ENCODE assay signal across 1 cellular context in the genomic region with DNA sequence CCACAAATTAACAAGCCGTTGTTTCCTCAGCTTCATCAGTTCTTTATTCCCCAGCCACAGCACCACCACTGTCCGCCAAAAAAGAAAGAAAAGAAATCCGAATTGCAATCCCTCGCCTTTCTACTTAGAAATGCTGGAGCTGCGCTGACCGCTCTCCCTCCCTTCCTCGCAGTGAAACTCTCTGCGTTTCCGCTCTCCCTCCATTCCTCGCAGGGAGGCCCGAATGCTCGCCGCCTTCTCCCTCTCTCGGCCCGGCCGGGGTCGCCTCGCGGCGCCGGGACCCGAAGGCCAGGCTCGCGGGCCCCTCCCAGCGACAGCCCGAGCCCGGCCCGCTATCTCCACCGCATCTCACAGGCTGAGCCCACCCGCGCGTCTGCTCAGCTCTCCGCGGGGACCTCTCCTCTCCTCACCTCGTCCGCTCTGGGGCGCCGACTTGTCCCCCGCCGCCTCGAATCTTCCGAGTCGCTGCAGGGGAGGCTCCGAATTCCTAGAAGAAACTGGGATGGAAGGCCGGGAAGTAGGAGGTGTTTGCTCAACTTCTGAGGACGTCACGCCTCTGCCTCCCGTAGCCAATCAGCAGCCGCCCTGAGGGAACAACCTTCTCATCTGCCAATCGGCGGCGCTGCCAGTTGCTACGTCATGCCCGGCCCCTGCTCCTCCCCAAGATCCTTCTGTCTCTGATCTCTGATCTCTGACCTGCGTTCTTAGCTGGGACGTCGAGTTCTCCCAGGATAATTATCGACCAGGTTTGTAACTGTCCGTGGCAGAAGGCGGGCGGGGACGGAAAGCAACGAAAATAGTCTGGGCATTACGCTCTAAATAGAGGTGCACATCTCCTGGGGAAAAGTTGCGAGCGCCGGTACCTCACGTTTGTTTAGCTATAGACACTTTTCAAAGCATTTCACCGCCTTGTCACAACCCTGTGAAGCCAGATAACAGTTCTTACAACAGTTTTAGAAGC.
A peak's percentile ranks its signal among the peaks of the same experiment; 100 is the strongest.
TF ChIP-seq lines count a peak whose summit lies in the region.

A gene (minus strand): TSS at position 499 of the 961 bp plus-strand sequence. CDS start 10,523 bp downstream, outside the sequence.

TF ChIP-seq in WTC11, 78 proteins besides CTCF, POLR2A, EP300 and RAD21 (continued from another document):
- TF ChIP-seq, protein P1, sequence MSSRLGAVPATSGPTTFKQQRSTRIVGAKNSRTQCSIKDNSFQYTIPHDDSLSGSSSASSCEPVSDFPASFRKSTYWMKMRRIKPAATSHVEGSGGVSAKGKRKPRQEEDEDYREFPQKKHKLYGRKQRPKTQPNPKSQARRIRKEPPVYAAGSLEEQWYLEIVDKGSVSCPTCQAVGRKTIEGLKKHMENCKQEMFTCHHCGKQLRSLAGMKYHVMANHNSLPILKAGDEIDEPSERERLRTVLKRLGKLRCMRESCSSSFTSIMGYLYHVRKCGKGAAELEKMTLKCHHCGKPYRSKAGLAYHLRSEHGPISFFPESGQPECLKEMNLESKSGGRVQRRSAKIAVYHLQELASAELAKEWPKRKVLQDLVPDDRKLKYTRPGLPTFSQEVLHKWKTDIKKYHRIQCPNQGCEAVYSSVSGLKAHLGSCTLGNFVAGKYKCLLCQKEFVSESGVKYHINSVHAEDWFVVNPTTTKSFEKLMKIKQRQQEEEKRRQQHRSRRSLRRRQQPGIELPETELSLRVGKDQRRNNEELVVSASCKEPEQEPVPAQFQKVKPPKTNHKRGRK (CRISPR knock-in tag; IDR thresholded peaks at IDR 0.05; ENCODE audit: borderline replicate concordance) = no peak
- TF ChIP-seq MYBL2 (CRISPR knock-in tag; IDR thresholded peaks at IDR 0.05) (peak; percentile 89), SP1 (CRISPR knock-in tag; conservative IDR thresholded peaks at IDR 0.05) (peak; percentile 62), FOXK1 (CRISPR knock-in tag; IDR thresholded peaks at IDR 0.05) (0 out of 2 replicates have a peak, but pooled peaks have one; percentile 32), CBFB (CRISPR knock-in tag; IDR thresholded peaks at IDR 0.05; ENCODE audit: low read depth) (0 out of 2 replicates have a peak, but pooled peaks have one; percentile 73), RELA (CRISPR knock-in tag; IDR thresholded peaks at IDR 0.05; ENCODE audit: borderline replicate concordance) (no peak), FOXP1 (CRISPR knock-in tag; IDR thresholded peaks at IDR 0.05; ENCODE audit: borderline replicate concordance) (peak; percentile 84; the same call in 1 of the 2 replicates), CREB1 (CRISPR knock-in tag; IDR thresholded peaks at IDR 0.05) (no peak), NR1H2 (CRISPR knock-in tag; IDR thresholded peaks at IDR 0.05) (no peak), ZNF423 (CRISPR knock-in tag; IDR thresholded peaks at IDR 0.05) (peak; percentile 61; the same call in 1 of the 2 replicates), JAZF1 (CRISPR knock-in tag; IDR thresholded peaks at IDR 0.05) (no peak), KAT7 (CRISPR knock-in tag; IDR thresholded peaks at IDR 0.05; ENCODE audit: borderline replicate concordance) (peak; percentile 72; the same call in 1 of the 2 replicates), CREM (CRISPR knock-in tag; IDR thresholded peaks at IDR 0.05) (peak; percentile 90), ZBTB21 (CRISPR knock-in tag; IDR thresholded peaks at IDR 0.05; ENCODE audit: borderline replicate concordance) (peak; percentile 85; the same call in 1 of the 2 replicates), ETV6 (CRISPR knock-in tag; IDR thresholded peaks at IDR 0.05) (peak; percentile 85), TP53 (CRISPR knock-in tag; IDR thresholded peaks at IDR 0.05) (peak; percentile 52; the same call in 1 of the 2 replicates), ATF1 (CRISPR knock-in tag; IDR thresholded peaks at IDR 0.05) (peak; percentile 53; the same call in 1 of the 2 replicates)
- TF ChIP-seq, protein P2, sequence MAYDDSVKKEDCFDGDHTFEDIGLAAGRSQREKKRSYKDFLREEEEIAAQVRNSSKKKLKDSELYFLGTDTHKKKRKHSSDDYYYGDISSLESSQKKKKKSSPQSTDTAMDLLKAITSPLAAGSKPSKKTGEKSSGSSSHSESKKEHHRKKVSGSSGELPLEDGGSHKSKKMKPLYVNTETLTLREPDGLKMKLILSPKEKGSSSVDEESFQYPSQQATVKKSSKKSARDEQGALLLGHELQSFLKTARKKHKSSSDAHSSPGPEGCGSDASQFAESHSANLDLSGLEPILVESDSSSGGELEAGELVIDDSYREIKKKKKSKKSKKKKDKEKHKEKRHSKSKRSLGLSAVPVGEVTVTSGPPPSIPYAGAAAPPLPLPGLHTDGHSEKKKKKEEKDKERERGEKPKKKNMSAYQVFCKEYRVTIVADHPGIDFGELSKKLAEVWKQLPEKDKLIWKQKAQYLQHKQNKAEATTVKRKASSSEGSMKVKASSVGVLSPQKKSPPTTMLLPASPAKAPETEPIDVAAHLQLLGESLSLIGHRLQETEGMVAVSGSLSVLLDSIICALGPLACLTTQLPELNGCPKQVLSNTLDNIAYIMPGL (CRISPR knock-in tag; IDR thresholded peaks at IDR 0.05) = peak; percentile 85
- TF ChIP-seq, protein P3, sequence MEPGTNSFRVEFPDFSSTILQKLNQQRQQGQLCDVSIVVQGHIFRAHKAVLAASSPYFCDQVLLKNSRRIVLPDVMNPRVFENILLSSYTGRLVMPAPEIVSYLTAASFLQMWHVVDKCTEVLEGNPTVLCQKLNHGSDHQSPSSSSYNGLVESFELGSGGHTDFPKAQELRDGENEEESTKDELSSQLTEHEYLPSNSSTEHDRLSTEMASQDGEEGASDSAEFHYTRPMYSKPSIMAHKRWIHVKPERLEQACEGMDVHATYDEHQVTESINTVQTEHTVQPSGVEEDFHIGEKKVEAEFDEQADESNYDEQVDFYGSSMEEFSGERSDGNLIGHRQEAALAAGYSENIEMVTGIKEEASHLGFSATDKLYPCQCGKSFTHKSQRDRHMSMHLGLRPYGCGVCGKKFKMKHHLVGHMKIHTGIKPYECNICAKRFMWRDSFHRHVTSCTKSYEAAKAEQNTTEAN (CRISPR knock-in tag; IDR thresholded peaks at IDR 0.05) = 0 out of 2 replicates have a peak, but pooled peaks have one; percentile 45
- TF ChIP-seq, protein P4, sequence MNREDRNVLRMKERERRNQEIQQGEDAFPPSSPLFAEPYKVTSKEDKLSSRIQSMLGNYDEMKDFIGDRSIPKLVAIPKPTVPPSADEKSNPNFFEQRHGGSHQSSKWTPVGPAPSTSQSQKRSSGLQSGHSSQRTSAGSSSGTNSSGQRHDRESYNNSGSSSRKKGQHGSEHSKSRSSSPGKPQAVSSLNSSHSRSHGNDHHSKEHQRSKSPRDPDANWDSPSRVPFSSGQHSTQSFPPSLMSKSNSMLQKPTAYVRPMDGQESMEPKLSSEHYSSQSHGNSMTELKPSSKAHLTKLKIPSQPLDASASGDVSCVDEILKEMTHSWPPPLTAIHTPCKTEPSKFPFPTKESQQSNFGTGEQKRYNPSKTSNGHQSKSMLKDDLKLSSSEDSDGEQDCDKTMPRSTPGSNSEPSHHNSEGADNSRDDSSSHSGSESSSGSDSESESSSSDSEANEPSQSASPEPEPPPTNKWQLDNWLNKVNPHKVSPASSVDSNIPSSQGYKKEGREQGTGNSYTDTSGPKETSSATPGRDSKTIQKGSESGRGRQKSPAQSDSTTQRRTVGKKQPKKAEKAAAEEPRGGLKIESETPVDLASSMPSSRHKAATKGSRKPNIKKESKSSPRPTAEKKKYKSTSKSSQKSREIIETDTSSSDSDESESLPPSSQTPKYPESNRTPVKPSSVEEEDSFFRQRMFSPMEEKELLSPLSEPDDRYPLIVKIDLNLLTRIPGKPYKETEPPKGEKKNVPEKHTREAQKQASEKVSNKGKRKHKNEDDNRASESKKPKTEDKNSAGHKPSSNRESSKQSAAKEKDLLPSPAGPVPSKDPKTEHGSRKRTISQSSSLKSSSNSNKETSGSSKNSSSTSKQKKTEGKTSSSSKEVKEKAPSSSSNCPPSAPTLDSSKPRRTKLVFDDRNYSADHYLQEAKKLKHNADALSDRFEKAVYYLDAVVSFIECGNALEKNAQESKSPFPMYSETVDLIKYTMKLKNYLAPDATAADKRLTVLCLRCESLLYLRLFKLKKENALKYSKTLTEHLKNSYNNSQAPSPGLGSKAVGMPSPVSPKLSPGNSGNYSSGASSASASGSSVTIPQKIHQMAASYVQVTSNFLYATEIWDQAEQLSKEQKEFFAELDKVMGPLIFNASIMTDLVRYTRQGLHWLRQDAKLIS (CRISPR knock-in tag; IDR thresholded peaks at IDR 0.05; ENCODE audit: borderline replicate concordance) = peak; percentile 64
- TF ChIP-seq, protein P5, sequence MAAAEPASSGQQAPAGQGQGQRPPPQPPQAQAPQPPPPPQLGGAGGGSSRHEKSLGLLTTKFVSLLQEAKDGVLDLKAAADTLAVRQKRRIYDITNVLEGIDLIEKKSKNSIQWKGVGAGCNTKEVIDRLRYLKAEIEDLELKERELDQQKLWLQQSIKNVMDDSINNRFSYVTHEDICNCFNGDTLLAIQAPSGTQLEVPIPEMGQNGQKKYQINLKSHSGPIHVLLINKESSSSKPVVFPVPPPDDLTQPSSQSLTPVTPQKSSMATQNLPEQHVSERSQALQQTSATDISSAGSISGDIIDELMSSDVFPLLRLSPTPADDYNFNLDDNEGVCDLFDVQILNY (CRISPR knock-in tag; IDR thresholded peaks at IDR 0.05) = peak; percentile 72; the same call in 1 of the 2 replicates
- TF ChIP-seq, protein P6, sequence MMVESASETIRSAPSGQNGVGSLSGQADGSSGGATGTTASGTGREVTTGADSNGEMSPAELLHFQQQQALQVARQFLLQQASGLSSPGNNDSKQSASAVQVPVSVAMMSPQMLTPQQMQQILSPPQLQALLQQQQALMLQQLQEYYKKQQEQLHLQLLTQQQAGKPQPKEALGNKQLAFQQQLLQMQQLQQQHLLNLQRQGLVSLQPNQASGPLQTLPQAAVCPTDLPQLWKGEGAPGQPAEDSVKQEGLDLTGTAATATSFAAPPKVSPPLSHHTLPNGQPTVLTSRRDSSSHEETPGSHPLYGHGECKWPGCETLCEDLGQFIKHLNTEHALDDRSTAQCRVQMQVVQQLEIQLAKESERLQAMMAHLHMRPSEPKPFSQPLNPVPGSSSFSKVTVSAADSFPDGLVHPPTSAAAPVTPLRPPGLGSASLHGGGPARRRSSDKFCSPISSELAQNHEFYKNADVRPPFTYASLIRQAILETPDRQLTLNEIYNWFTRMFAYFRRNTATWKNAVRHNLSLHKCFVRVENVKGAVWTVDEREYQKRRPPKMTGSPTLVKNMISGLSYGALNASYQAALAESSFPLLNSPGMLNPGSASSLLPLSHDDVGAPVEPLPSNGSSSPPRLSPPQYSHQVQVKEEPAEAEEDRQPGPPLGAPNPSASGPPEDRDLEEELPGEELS (CRISPR knock-in tag; IDR thresholded peaks at IDR 0.05) = 0 out of 2 replicates have a peak, but pooled peaks have one; percentile 22
- TF ChIP-seq, protein P7, sequence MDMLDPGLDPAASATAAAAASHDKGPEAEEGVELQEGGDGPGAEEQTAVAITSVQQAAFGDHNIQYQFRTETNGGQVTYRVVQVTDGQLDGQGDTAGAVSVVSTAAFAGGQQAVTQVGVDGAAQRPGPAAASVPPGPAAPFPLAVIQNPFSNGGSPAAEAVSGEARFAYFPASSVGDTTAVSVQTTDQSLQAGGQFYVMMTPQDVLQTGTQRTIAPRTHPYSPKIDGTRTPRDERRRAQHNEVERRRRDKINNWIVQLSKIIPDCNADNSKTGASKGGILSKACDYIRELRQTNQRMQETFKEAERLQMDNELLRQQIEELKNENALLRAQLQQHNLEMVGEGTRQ (CRISPR knock-in tag; IDR thresholded peaks at IDR 0.05) = peak; percentile 7; the same call in 1 of the 2 replicates
- TF ChIP-seq, protein P8, sequence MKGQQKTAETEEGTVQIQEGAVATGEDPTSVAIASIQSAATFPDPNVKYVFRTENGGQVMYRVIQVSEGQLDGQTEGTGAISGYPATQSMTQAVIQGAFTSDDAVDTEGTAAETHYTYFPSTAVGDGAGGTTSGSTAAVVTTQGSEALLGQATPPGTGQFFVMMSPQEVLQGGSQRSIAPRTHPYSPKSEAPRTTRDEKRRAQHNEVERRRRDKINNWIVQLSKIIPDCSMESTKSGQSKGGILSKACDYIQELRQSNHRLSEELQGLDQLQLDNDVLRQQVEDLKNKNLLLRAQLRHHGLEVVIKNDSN (CRISPR knock-in tag; IDR thresholded peaks at IDR 0.05) = peak; percentile 4; the same call in 1 of the 2 replicates
